ENCODE assay signal across 21 cellular contexts in the genomic region with DNA sequence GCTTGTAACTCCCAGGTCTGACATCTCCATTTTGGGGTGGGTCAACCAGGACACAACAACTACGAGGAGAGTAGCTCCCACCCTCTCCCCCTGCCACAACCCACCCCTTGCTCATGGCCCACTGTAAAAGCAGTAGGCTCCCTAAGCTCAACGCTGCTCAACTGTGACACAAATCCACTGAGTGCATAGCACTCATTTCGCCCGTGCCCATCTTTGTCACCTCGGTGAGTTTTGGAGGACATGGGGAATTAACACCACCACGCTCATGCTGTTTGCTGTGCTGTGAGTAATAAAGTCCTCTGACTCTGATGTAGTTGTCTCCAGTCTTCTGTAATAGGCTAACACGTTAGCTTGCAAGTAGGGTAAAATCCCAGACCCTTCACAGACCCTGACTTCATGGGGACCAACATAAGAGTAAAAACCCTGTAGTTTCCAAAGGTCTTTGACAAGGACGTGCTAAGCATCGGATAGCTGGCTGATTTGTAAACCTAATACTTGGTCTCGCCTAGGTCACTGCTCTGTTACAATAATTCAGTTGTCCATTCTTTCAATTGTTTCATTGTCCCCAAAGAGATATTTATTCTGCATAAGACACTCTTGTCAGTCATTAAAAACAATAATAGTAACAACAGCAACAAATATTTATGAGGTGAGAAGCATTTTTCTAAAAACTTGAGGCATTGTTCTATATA. TPM values are rescaled to one million over a fixed set of nuclear protein-coding genes. Genes with fewer than 3 reads are reported as not detected.
A peak's percentile ranks its signal among the peaks of the same experiment; 100 is the strongest.
DNase-seq lines count a peak whose midpoint lies in the region; ATAC-seq lines count a peak whose summit lies in the region.
"Had no signal": no experiment of that assay in that cellular context is flagged by ENCODE, and none has a peak within 500 bp of the region (broad histone marks: within the 10 kb centered on the region; RNA-seq: fewer than 3 reads in every experiment).

No MANE protein-coding gene starts in this region.

- H3K4me1 Mint-ChIP-seq in activated T-cell treated with anti-CD3 and anti-CD28 coated beads, Interleukin-2, amount 50 U/mL, for 72 hours (ENCODE audit: low read depth), result peaks cover 10% of the 10 kb centered on the region

- peaks cover 3 to 14% of the 10 kb centered on the region in 2 donors for H3K36me3 Mint-ChIP-seq in activated T-cell treated with anti-CD3 and anti-CD28 coated beads, Interleukin-2, amount 50 U/mL, for 72 hours (ENCODE audit: insufficient read depth in 2 of 2)

- peak in 1 of 2 donors; percentile 53 for ATAC-seq in activated T-cell treated with anti-CD3 and anti-CD28 coated beads, Interleukin-2, amount 50 U/mL, for 72 hours (replicated peaks in 1 of 2)

- H3K4me3 Mint-ChIP-seq in activated T-cell treated with anti-CD3 and anti-CD28 coated beads, Interleukin-2, amount 50 U/mL, for 72 hours, result no peak overlapping the region
- H3K4me3 Mint-ChIP-seq: CD8-positive, alpha-beta memory T cell had no signal

- no peaks in the 10 kb centered on the region for H3K27me3 Mint-ChIP-seq in activated T-cell treated with anti-CD3 and anti-CD28 coated beads, Interleukin-2, amount 50 U/mL, for 72 hours (ENCODE audit: low read depth)
- H3K27me3 Mint-ChIP-seq: CD8-positive, alpha-beta memory T cell had no signal

- H3K27ac Mint-ChIP-seq in activated T-cell treated with anti-CD3 and anti-CD28 coated beads, Interleukin-2, amount 50 U/mL, for 72 hours, result peak overlapping the region; percentile 63

- peak overlapping the region; percentile 87 for H3K27ac ChIP-seq in cingulate gyrus (ENCODE audit: low read depth, low read length)
- peak overlapping the region; percentile 96 for H3K27ac ChIP-seq in temporal lobe (ENCODE audit: low read depth, low read length)
- H3K27ac ChIP-seq: 22Rv1, KMS-11 had no signal

- no peak for DNase-seq in activated T-cell treated with anti-CD3 and anti-CD28 coated beads, Interleukin-2, amount 50 U/mL, for 72 hours
- DNase-seq in activated T-cell treated with anti-CD3 and anti-CD28 coated beads for 4 hours (no peak), medulla oblongata (ENCODE audit: extremely low spot score) (peak; percentile 57), EL (no peak), AG08396 (ENCODE audit: low spot score) (no peak), islet precursor cell (no peak)
- DNase-seq: ACHN; Calu3; CD8-positive, alpha-beta memory T cell; DMS153; IMR-90; NCI-H1105 treated with DMSO at 0.1 percent for 48 hours; NCI-H2029 treated with DMSO at 0.1 percent for 48 hours; NCI-H2171; NCI-H526 treated with DMSO at 0.1 percent for 48 hours; OCI-M1; Right ventricle myocardium superior had no signal

- H3K9me3 Mint-ChIP-seq in activated T-cell treated with anti-CD3 and anti-CD28 coated beads, Interleukin-2, amount 50 U/mL, for 72 hours, result no peaks in the 10 kb centered on the region
- H3K9me3 Mint-ChIP-seq: CD8-positive, alpha-beta memory T cell had no signal

RNA-seq across cellular contexts. Expression of a gene that starts 7.7 kb away (rescaled TPM):
- 10 to 100 TPM; 48.6 to 49.9 TPM for total RNA-seq in activated T-cell treated with anti-CD3 and anti-CD28 coated beads, Interleukin-2, amount 50 U/mL, for 72 hours
- total RNA-seq in temporal lobe, result 16.5 TPM

RNA-seq across cellular contexts. Expression of a gene that starts 20.3 kb away (rescaled TPM):
- 10 to 100 TPM; 16.4 to 36.3 TPM for total RNA-seq in activated T-cell treated with anti-CD3 and anti-CD28 coated beads, Interleukin-2, amount 50 U/mL, for 72 hours
- total RNA-seq in temporal lobe, result 0.49 TPM

Comparison
In these comparisons a context has a peak if more than half of its experiments do, and no peak if none do; other contexts are left out.
1. RNA of a gene that starts 20.3 kb away (total RNA-seq): 16.4 to 36.3 TPM in activated T-cell treated with anti-CD3 and anti-CD28 coated beads, Interleukin-2, amount 50 U/mL, for 72 hours; 0.49 TPM in temporal lobe (single experiment); every median in the first group is over 10 times any median in the second.